In genomic region chr7:96023376-96023775, GRCh38 we compare ENCODE assay signal across 22 cellular contexts.
DNase-seq lines count a peak whose midpoint lies in the region; ATAC-seq and TF ChIP-seq lines count a peak whose summit lies in the region.
"Had no signal": no experiment of that assay in that cellular context is flagged by ENCODE, and none has a peak within 500 bp of the region (broad histone marks: within the 10 kb centered on the region; RNA-seq: fewer than 3 reads in every experiment).

No MANE protein-coding gene starts in this region.

- H3K27me3 Mint-ChIP-seq in glutamatergic neuron (ENCODE audit: unreplicated experiment) = peaks cover 2% of the 10 kb centered on the region

- H3K4me3 Mint-ChIP-seq in glutamatergic neuron (ENCODE audit: unreplicated experiment) = no peak overlapping the region
- H3K4me3 Mint-ChIP-seq: B cell; CD14-positive monocyte; CD8-positive, alpha-beta memory T cell; T-helper 1 cell treated with Interleukin-12 subunit alpha and Interleukin-12 subunit beta and Interleukin-4 antibody, amounts not matched to agents 30 μg/mL and 1 μg/mL, for 36 hours had no signal

- H3K9me3 Mint-ChIP-seq in glutamatergic neuron (ENCODE audit: unreplicated experiment) = peaks cover 1% of the 10 kb centered on the region
- H3K9me3 Mint-ChIP-seq: T-helper 1 cell treated with Interleukin-12 subunit alpha and Interleukin-12 subunit beta and Interleukin-4 antibody, amounts not matched to agents 30 μg/mL and 1 μg/mL, for 36 hours had no signal

- H3K4me3 ChIP-seq in AG10803 (ENCODE audit: low read length) = no peak overlapping the region
- H3K4me3 ChIP-seq: SK-N-MC had no signal

- H3K36me3 Mint-ChIP-seq in glutamatergic neuron (ENCODE audit: unreplicated experiment) = no peaks in the 10 kb centered on the region
- H3K36me3 Mint-ChIP-seq: CD14-positive monocyte; CD8-positive, alpha-beta memory T cell had no signal

- intact Hi-C loops in Right ventricle myocardium inferior (cut with DNase I) = no loop called here

- DNase-seq in AG10803 (ENCODE audit: low read depth) (peak; percentile 62), M059J (ENCODE audit: low read depth) (peak; percentile 4), NCI-H82 treated with DMSO at 0.1 percent for 48 hours (lab: John Stamatoyannopoulos, UW; ENCODE audit: unreplicated experiment) (peak; percentile 70), glutamatergic neuron (no peak), Right ventricle myocardium inferior (ENCODE audit: missing footprints) (no peak), NCI-H1930 (lab: John Stamatoyannopoulos, UW) (no peak), T-helper 9 cell (no peak)
- DNase-seq: Calu3; CD8-positive, alpha-beta memory T cell; KBM-7; MM.1S; NCI-H1694; NCI-H2081; NCI-H2227 treated with DMSO at 0.1 percent for 48 hours; SHP77 treated with DMSO at 0.1 percent for 48 hours; SW 1271 had no signal

- H3K27ac Mint-ChIP-seq in glutamatergic neuron (ENCODE audit: unreplicated experiment) = peak overlapping the region; percentile 86
- H3K27ac Mint-ChIP-seq: B cell; CD14-positive monocyte; CD8-positive, alpha-beta memory T cell; T-helper 1 cell treated with Interleukin-12 subunit alpha and Interleukin-12 subunit beta and Interleukin-4 antibody, amounts not matched to agents 30 μg/mL and 1 μg/mL, for 36 hours had no signal

- ATAC-seq in HG03108 (IDR thresholded peaks at IDR 0.05; ENCODE audit: unreplicated experiment) (no peak), Right ventricle myocardium inferior (no peak)
- ATAC-seq: Panc1 had no signal

- H3K4me1 Mint-ChIP-seq in glutamatergic neuron (ENCODE audit: low read depth, unreplicated experiment) = peaks cover 24% of the 10 kb centered on the region
- H3K4me1 Mint-ChIP-seq: B cell; CD14-positive monocyte; CD8-positive, alpha-beta memory T cell had no signal

- no peak for TF ChIP-seq CTCF in AG10803 (conservative IDR thresholded peaks at IDR 0.05; ENCODE audit: low read length)
- no peak for TF ChIP-seq CTCF in glutamatergic neuron (IDR thresholded peaks at IDR 0.05; ENCODE audit: partially characterized antibody, unreplicated experiment)

Comparison
In these comparisons a context has a peak if more than half of its experiments do, and no peak if none do; other contexts are left out.
1. DNase-seq: peak in AG10803 (single experiment), M059J (single experiment) and NCI-H82 treated with DMSO at 0.1 percent for 48 hours (single experiment); none in glutamatergic neuron (single experiment), Right ventricle myocardium inferior (single experiment), NCI-H1930 (0 of 2) and T-helper 9 cell (single experiment).